In the genomic region with DNA sequence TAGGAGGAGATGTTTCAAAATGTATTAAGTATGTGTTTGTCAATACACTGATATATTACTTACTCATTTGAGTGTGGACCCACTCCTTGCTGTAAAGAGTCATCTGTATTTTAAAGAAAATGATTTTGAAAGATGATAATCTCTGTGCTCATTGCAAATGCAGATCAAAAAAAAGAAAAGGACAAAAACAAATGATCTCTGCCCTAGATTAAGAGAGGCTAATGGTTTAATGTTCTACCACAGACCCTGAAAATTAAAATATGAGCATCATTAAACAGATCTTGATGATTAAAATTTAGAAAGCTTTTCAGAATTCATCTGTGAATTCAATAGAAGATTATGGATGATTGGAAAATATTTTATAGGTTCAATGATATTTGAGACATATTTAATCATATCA, we compare ENCODE assay signal across 28 cellular contexts.
"Had no signal": no experiment of that assay in that cellular context is flagged by ENCODE, and none has a peak within 500 bp of the region (broad histone marks: within the 10 kb centered on the region; RNA-seq: fewer than 3 reads in every experiment).

No MANE protein-coding gene starts in this region.

- H3K27ac Mint-ChIP-seq: stimulated activated effector memory CD8-positive, alpha-beta T cell treated with anti-CD3 and anti-CD28 coated beads, Interleukin-12 subunit alpha, Interleukin-12 subunit beta, amount 100 ng/mL, for 72 hours; stimulated activated memory B cell treated with anti-CD40 and anti-IgM and Interleukin-4, amounts not matched to agents 10 μg/mL and 1 μg/mL and 100 μg/mL, for 72 hours; stimulated activated naive B cell treated with anti-CD40 and anti-IgM and Interleukin-4, amounts not matched to agents 10 μg/mL and 1 μg/mL and 100 μg/mL, for 72 hours; stimulated activated naive CD8-positive, alpha-beta T cell treated with anti-CD3 and anti-CD28 coated beads, Interleukin-15, amount 100 ng/mL, for 72 hours; stimulated activated naive CD8-positive, alpha-beta T cell treated with anti-CD3 and anti-CD28 coated beads, Interleukin-15, Interleukin-2, amounts not matched to agents 100 ng/mL and 50 ng/mL, for 24 hours; type B pancreatic cell had no signal

- H3K36me3 ChIP-seq: stomach, suprapubic skin, thoracic aorta, thyroid gland, tibial artery, tibial nerve, transverse colon, upper lobe of left lung, upper lobe of right lung, uterus, vagina had no signal

- H3K9me3 ChIP-seq: stomach, suprapubic skin, testis, thoracic aorta, thyroid gland, tibial artery, tibial nerve, transverse colon, upper lobe of left lung, upper lobe of right lung, uterus, vagina had no signal

- H3K36me3 Mint-ChIP-seq: stimulated activated effector memory CD8-positive, alpha-beta T cell treated with anti-CD3 and anti-CD28 coated beads, Interleukin-12 subunit alpha, Interleukin-12 subunit beta, amount 100 ng/mL, for 72 hours; stimulated activated memory B cell treated with anti-CD40 and anti-IgM and Interleukin-4, amounts not matched to agents 10 μg/mL and 1 μg/mL and 100 μg/mL, for 72 hours; stimulated activated naive B cell treated with anti-CD40 and anti-IgM and Interleukin-4, amounts not matched to agents 10 μg/mL and 1 μg/mL and 100 μg/mL, for 72 hours; type B pancreatic cell had no signal

- H3K4me1 Mint-ChIP-seq: stimulated activated effector memory CD8-positive, alpha-beta T cell treated with anti-CD3 and anti-CD28 coated beads, Interleukin-12 subunit alpha, Interleukin-12 subunit beta, amount 100 ng/mL, for 72 hours; stimulated activated memory B cell treated with anti-CD40 and anti-IgM and Interleukin-4, amounts not matched to agents 10 μg/mL and 1 μg/mL and 100 μg/mL, for 72 hours; stimulated activated naive B cell treated with anti-CD40 and anti-IgM and Interleukin-4, amounts not matched to agents 10 μg/mL and 1 μg/mL and 100 μg/mL, for 72 hours; stimulated activated naive CD8-positive, alpha-beta T cell treated with anti-CD3 and anti-CD28 coated beads, Interleukin-15, amount 100 ng/mL, for 72 hours had no signal

- H3K27me3 ChIP-seq: stomach, suprapubic skin, testis, thyroid gland, tibial artery, tibial nerve, transverse colon, upper lobe of left lung, upper lobe of right lung, uterus, vagina had no signal

- H3K4me3 Mint-ChIP-seq: stimulated activated effector memory CD8-positive, alpha-beta T cell treated with anti-CD3 and anti-CD28 coated beads, Interleukin-12 subunit alpha, Interleukin-12 subunit beta, amount 100 ng/mL, for 72 hours; stimulated activated memory B cell treated with anti-CD40 and anti-IgM and Interleukin-4, amounts not matched to agents 10 μg/mL and 1 μg/mL and 100 μg/mL, for 72 hours; stimulated activated naive B cell treated with anti-CD40 and anti-IgM and Interleukin-4, amounts not matched to agents 10 μg/mL and 1 μg/mL and 100 μg/mL, for 72 hours; stimulated activated naive CD8-positive, alpha-beta T cell treated with anti-CD3 and anti-CD28 coated beads, Interleukin-15, amount 100 ng/mL, for 72 hours; stimulated activated naive CD8-positive, alpha-beta T cell treated with anti-CD3 and anti-CD28 coated beads, Interleukin-15, Interleukin-2, amounts not matched to agents 100 ng/mL and 50 ng/mL, for 24 hours; type B pancreatic cell had no signal

- H3K4me3 ChIP-seq: stomach, suprapubic skin, testis, thoracic aorta, thyroid gland, tibial artery, tibial nerve, transverse colon, upper lobe of left lung, upper lobe of right lung, uterus, vagina had no signal

- H3K4me1 ChIP-seq: suprapubic skin, testis, thyroid gland, tibial artery, tibial nerve, transverse colon, upper lobe of left lung, upper lobe of right lung, uterus, vagina had no signal

- DNase-seq: stimulated activated CD4-positive, alpha-beta T cell treated with anti-CD3 and anti-CD28 coated beads, Interleukin-2, amount 100 ng/mL, for 48 hours; stimulated activated CD4-positive, alpha-beta T cell treated with anti-CD3 and anti-CD28 coated beads, Interleukin-4, amount 100 ng/mL, for 1 hour; stimulated activated CD4-positive, alpha-beta T cell treated with anti-CD3 and anti-CD28 coated beads, Interleukin-4, amount 100 ng/mL, for 24 hours; stimulated activated CD4-positive, alpha-beta T cell treated with anti-CD3 and anti-CD28 coated beads, Interleukin-4, amount 100 ng/mL, for 4 hours; stimulated activated CD8-positive, alpha-beta memory T cell treated with anti-CD3 and anti-CD28 coated beads, Interleukin-4, amount 100 ng/mL, for 48 hours; stimulated activated naive B cell treated with anti-CD40 and anti-IgM and Interleukin-4, amounts not matched to agents 10 μg/mL and 1 μg/mL and 100 μg/mL, for 72 hours; stimulated activated naive CD4-positive, alpha-beta T cell; stimulated activated naive CD4-positive, alpha-beta T cell treated with Interleukin-2 at 50 U/mL for 16 hours; stimulated activated naive CD8-positive, alpha-beta T cell treated with anti-CD3 and anti-CD28 coated beads, Interleukin-15, amount 100 ng/mL, for 72 hours; stimulated activated naive CD8-positive, alpha-beta T cell treated with anti-CD3 and anti-CD28 coated beads, Interleukin-15, Interleukin-2, amounts not matched to agents 100 U/mL and 50 U/mL, for 24 hours; stomach; substantia nigra; testis; thyroid gland; tibial artery; transverse colon; trophoblast cell; upper lobe of left lung; upper lobe of right lung; uterus had no signal

- H3K27ac ChIP-seq: stomach, suprapubic skin, testis, thoracic aorta, thyroid gland, tibial artery, tibial nerve, transverse colon, upper lobe of left lung, upper lobe of right lung, uterus, vagina had no signal

- H3K27me3 Mint-ChIP-seq: stimulated activated memory B cell treated with anti-CD40 and anti-IgM and Interleukin-4, amounts not matched to agents 10 μg/mL and 1 μg/mL and 100 μg/mL, for 72 hours; stimulated activated naive B cell treated with anti-CD40 and anti-IgM and Interleukin-4, amounts not matched to agents 10 μg/mL and 1 μg/mL and 100 μg/mL, for 72 hours; stimulated activated naive CD8-positive, alpha-beta T cell treated with anti-CD3 and anti-CD28 coated beads, Interleukin-15, amount 100 ng/mL, for 72 hours; stimulated activated naive CD8-positive, alpha-beta T cell treated with anti-CD3 and anti-CD28 coated beads, Interleukin-15, Interleukin-2, amounts not matched to agents 100 ng/mL and 50 ng/mL, for 24 hours had no signal

- H3K9me3 Mint-ChIP-seq: stimulated activated memory B cell treated with anti-CD40 and anti-IgM and Interleukin-4, amounts not matched to agents 10 μg/mL and 1 μg/mL and 100 μg/mL, for 72 hours; type B pancreatic cell had no signal

- ATAC-seq: stimulated activated effector memory CD8-positive, alpha-beta T cell treated with anti-CD3 and anti-CD28 coated beads, Interleukin-12 subunit alpha, Interleukin-12 subunit beta, amount 100 ng/mL, for 72 hours; stimulated activated memory B cell treated with anti-CD40 and anti-IgM and Interleukin-4, amounts not matched to agents 10 μg/mL and 1 μg/mL and 100 μg/mL, for 72 hours; stimulated activated naive B cell treated with anti-CD40 and anti-IgM and Interleukin-4, amounts not matched to agents 10 μg/mL and 1 μg/mL and 100 μg/mL, for 72 hours; stimulated activated naive CD8-positive, alpha-beta T cell treated with anti-CD3 and anti-CD28 coated beads, Interleukin-15, amount 100 ng/mL, for 72 hours; stimulated activated naive CD8-positive, alpha-beta T cell treated with anti-CD3 and anti-CD28 coated beads, Interleukin-15, Interleukin-2, amounts not matched to agents 100 U/mL and 50 U/mL, for 24 hours; upper lobe of right lung had no signal
